Comparison of ENCODE assay signal across 1 cellular context in the genomic region with DNA sequence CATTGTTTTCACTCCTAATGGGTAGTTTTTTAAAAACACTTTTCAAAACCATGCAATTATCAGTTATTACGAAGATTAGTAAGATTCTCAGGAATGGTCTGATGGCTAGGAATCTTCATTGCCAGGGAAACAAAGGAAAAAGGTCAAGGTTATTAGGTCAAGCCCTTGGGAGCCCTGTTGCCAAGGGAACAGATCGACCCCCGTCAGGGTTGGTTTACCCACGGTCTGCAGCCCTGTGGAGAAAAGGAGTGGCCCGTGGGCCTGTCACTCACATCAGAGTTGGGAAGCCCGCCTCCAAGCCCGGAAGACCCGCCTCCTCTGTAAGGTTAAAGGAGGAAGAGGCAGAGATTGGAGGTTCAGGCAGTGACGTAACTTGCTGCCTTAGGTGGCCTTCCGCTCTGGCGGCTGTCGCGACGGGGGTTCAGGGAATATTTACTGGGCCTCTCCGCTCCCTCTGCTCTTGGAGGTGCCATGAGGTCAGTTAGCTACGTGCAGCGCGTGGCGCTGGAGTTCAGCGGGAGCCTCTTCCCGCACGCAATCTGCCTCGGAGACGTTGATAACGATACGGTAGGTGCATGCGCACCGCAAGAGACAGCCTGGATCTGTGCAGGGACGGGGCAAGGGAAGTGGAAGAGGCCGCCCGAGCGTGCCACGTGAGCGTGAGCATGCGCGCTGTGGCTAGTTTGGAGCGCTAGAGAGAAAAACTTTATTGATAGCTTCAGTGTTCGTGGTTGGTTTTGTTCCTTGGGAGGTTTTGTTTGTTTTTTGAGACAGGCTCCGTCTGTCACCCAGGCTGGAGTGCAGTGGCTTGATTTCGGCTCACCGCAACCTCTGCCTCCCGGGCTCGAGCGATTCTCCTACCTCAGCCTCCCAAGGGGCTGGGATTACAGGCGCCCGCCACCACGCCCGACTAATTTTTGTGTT.
TF ChIP-seq lines count a peak whose summit lies in the region.

ITFG2 (plus strand) TSS at position 379 of the 924 bp plus-strand sequence; CDS start at position 472, 93 bp downstream.

TF ChIP-seq in H1, 55 proteins besides CTCF, POLR2A, EP300 and RAD21:
- no peak for TF ChIP-seq RFX5 (IDR thresholded peaks at IDR 0.05; ENCODE audit: borderline replicate concordance, low read depth, low read length)
- no peak for TF ChIP-seq MAFK (IDR thresholded peaks at IDR 0.05; ENCODE audit: low read depth, low read length)
- 0 out of 2 replicates have a peak, but pooled peaks have one; percentile 2 for TF ChIP-seq TEAD4 (IDR thresholded peaks at IDR 0.05; ENCODE audit: low read depth, low read length)
- TF ChIP-seq CBX5 (IDR thresholded peaks at IDR 0.05; ENCODE audit: low read depth, low read length): no peak
- peak; percentile 65 for TF ChIP-seq E2F6 (IDR thresholded peaks at IDR 0.05)
- no peak for TF ChIP-seq FOSL1 (IDR thresholded peaks at IDR 0.05; ENCODE audit: insufficient read depth, low read depth, low read length)
- TF ChIP-seq RNF2 (IDR thresholded peaks at IDR 0.05; ENCODE audit: borderline replicate concordance, low read depth, low read length, missing control alignments, poor library complexity, severe bottlenecking): no peak
- peak; percentile 87 for TF ChIP-seq TBP (IDR thresholded peaks at IDR 0.05; ENCODE audit: low read depth, low read length)
- peak; percentile 78 for TF ChIP-seq NRF1 (IDR thresholded peaks at IDR 0.05; ENCODE audit: low read depth, low read length)
- TF ChIP-seq JUND (IDR thresholded peaks at IDR 0.05; ENCODE audit: low read length): 0 out of 2 replicates have a peak, but pooled peaks have one; percentile 43
- TF ChIP-seq ASH2L (IDR thresholded peaks at IDR 0.05; ENCODE audit: low read length): peak; percentile 91
- no peak for TF ChIP-seq JUN (IDR thresholded peaks at IDR 0.05; ENCODE audit: low read depth, low read length)
- TF ChIP-seq SP4 (IDR thresholded peaks at IDR 0.05; ENCODE audit: low read length): no peak
- no peak for TF ChIP-seq BCL11A (IDR thresholded peaks at IDR 0.05; ENCODE audit: low read depth in 2 of 2, low read length in 2 of 2)
- no peak for TF ChIP-seq SRF (IDR thresholded peaks at IDR 0.05; ENCODE audit: low read depth, low read length)
- TF ChIP-seq MAX (IDR thresholded peaks at IDR 0.05): peak; percentile 99
- peak; percentile 49; the same call in 1 of the 2 replicates for TF ChIP-seq CEBPB (IDR thresholded peaks at IDR 0.05; ENCODE audit: low read depth, low read length)
- TF ChIP-seq SP2 (IDR thresholded peaks at IDR 0.05; ENCODE audit: low read length): peak; percentile 68
- no peak for TF ChIP-seq SUZ12 (IDR thresholded peaks at IDR 0.05; ENCODE audit: low read length)
- no peak for TF ChIP-seq HDAC2 (IDR thresholded peaks at IDR 0.05; ENCODE audit: borderline replicate concordance in 1 of 2, low read depth in 2 of 2, low read length in 2 of 2)
- TF ChIP-seq USF2 (IDR thresholded peaks at IDR 0.05; ENCODE audit: low read length): peak; percentile 69
- TF ChIP-seq GTF2F1 (IDR thresholded peaks at IDR 0.05; ENCODE audit: borderline replicate concordance, low read depth, low read length): 0 out of 2 replicates have a peak, but pooled peaks have one; percentile 63
- TF ChIP-seq KDM5A (IDR thresholded peaks at IDR 0.05; ENCODE audit: low read length): 0 out of 2 replicates have a peak, but pooled peaks have one; percentile 33
- TF ChIP-seq POLR2AphosphoS5 (IDR thresholded peaks at IDR 0.05; ENCODE audit: low read depth, low read length): peak; percentile 99
- TF ChIP-seq YY1 (IDR thresholded peaks at IDR 0.05; ENCODE audit: low read depth, low read length): no peak
- TF ChIP-seq BRCA1 (IDR thresholded peaks at IDR 0.05; ENCODE audit: low read depth, low read length): no peak
- TF ChIP-seq KDM4A (IDR thresholded peaks at IDR 0.05; ENCODE audit: low read depth, low read length, severe bottlenecking): peak; percentile 68
- no peak for TF ChIP-seq ZNF274 (IDR thresholded peaks at IDR 0.05; ENCODE audit: borderline replicate concordance, extremely low read depth, low read length)
- peak; percentile 86; the same call in 1 of the 2 replicates for TF ChIP-seq RXRA (IDR thresholded peaks at IDR 0.05; ENCODE audit: insufficient read depth, low read depth, low read length)
- TF ChIP-seq PHF8 (conservative IDR thresholded peaks at IDR 0.05; ENCODE audit: low read depth, low read length): peak; percentile 100
- peak; percentile 98 for TF ChIP-seq SAP30 (IDR thresholded peaks at IDR 0.05; ENCODE audit: insufficient read depth, insufficient replicate concordance, low read length)
- no peak for TF ChIP-seq SIRT6 (IDR thresholded peaks at IDR 0.05; ENCODE audit: low read length)
- TF ChIP-seq GABPA (IDR thresholded peaks at IDR 0.05; ENCODE audit: borderline replicate concordance, insufficient read depth, low read length): peak; percentile 72; the same call in 1 of the 2 replicates
- no peak for TF ChIP-seq KDM1A (IDR thresholded peaks at IDR 0.05; ENCODE audit: borderline replicate concordance, low read length)
- TF ChIP-seq SP1 (IDR thresholded peaks at IDR 0.05; ENCODE audit: low read depth, low read length): peak; percentile 92
- no peak for TF ChIP-seq HDAC6 (IDR thresholded peaks at IDR 0.05; ENCODE audit: low read depth, low read length)
- no peak for TF ChIP-seq CTBP2 (IDR thresholded peaks at IDR 0.05; ENCODE audit: borderline replicate concordance, insufficient read depth, insufficient read length, low read length)
- TF ChIP-seq TAF7 (optimal IDR thresholded peaks at IDR 0.05; ENCODE audit: borderline replicate concordance, low read depth, low read length): peak; percentile 91
- peak; percentile 92 for TF ChIP-seq RBBP5 (IDR thresholded peaks at IDR 0.05; ENCODE audit: borderline replicate concordance, low read depth, low read length)
- TF ChIP-seq, protein P1, sequence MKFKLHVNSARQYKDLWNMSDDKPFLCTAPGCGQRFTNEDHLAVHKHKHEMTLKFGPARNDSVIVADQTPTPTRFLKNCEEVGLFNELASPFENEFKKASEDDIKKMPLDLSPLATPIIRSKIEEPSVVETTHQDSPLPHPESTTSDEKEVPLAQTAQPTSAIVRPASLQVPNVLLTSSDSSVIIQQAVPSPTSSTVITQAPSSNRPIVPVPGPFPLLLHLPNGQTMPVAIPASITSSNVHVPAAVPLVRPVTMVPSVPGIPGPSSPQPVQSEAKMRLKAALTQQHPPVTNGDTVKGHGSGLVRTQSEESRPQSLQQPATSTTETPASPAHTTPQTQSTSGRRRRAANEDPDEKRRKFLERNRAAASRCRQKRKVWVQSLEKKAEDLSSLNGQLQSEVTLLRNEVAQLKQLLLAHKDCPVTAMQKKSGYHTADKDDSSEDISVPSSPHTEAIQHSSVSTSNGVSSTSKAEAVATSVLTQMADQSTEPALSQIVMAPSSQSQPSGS (IDR thresholded peaks at IDR 0.05; ENCODE audit: low read length): peak; percentile 92
- TF ChIP-seq BACH1 (IDR thresholded peaks at IDR 0.05; ENCODE audit: low read length): no peak
- no peak for TF ChIP-seq CHD7 (IDR thresholded peaks at IDR 0.05; ENCODE audit: insufficient replicate concordance, low read length)
- TF ChIP-seq SIN3A (conservative IDR thresholded peaks at IDR 0.05 in 1 of 2, IDR thresholded peaks at IDR 0.05 in 1 of 2; ENCODE audit: low read depth in 1 of 2, low read length in 2 of 2): peak; percentile 66 to 93; a peak in 3 of 4 replicates
- TF ChIP-seq TAF1 (IDR thresholded peaks at IDR 0.05; ENCODE audit: low read depth, low read length): peak; percentile 88
- no peak for TF ChIP-seq CHD1 (IDR thresholded peaks at IDR 0.05; ENCODE audit: low read depth, low read length)
- peak; percentile 85 for TF ChIP-seq CREB1 (IDR thresholded peaks at IDR 0.05)
- TF ChIP-seq CHD2 (IDR thresholded peaks at IDR 0.05; ENCODE audit: low read length): peak; percentile 70
- TF ChIP-seq, protein P2, sequence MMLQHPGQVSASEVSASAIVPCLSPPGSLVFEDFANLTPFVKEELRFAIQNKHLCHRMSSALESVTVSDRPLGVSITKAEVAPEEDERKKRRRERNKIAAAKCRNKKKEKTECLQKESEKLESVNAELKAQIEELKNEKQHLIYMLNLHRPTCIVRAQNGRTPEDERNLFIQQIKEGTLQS (IDR thresholded peaks at IDR 0.05; ENCODE audit: insufficient read depth, low read depth, low read length): peak; percentile 79
